In the genomic region with DNA sequence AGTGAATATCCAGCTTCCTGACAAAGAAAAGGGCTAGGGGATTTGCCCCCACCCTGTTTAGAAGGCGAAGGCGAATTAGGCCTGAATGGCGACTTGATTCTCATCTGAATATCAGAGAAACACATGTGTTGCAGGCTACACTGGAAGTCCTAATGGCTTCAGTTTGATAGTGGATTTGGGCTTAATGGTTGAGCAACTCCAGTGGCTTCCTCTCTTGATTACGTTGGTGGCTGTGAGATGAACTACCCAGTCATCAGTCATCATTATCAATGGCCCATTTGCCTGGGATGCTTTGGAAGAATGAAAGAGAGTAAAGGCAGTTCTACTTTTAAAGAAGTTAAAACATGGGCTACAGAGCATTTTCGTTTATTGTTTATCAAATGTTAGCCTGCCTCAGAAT, we compare ENCODE assay signal across 17 cellular contexts.
DNase-seq lines count a peak whose midpoint lies in the region; ATAC-seq and TF ChIP-seq lines count a peak whose summit lies in the region.
"Had no signal": no experiment of that assay in that cellular context is flagged by ENCODE, and none has a peak within 500 bp of the region (broad histone marks: within the 10 kb centered on the region; RNA-seq: fewer than 3 reads in every experiment).

No MANE protein-coding gene starts in this region.

- H3K4me1 ChIP-seq in IMR-90 (ENCODE audit: control insufficient read depth, insufficient read depth, low read length): peaks cover 4% of the 10 kb centered on the region
- peaks cover 33% of the 10 kb centered on the region for H3K4me1 ChIP-seq in psoas muscle
- H3K4me1 ChIP-seq in Karpas-422 (ENCODE audit: low read length): no peaks in the 10 kb centered on the region
- H3K4me1 ChIP-seq: SJCRH30 had no signal

- no peak overlapping the region for H2AK9ac ChIP-seq in IMR-90 (replicated peaks; ENCODE audit: low read depth, low read length, poor library complexity)

- POLR2A ChIA-PET in IMR-90 (lab: Charles Lee; ENCODE audit: unreplicated experiment): no interaction called here

- H3K27me3 ChIP-seq in IMR-90 (ENCODE audit: control insufficient read depth, insufficient read depth, low read length) (no peaks in the 10 kb centered on the region), psoas muscle (ENCODE audit: insufficient read depth in 3 of 3, low read length in 2 of 3) (no peaks in the 10 kb centered on the region), Karpas-422 (ENCODE audit: low read length) (no peaks in the 10 kb centered on the region)
- H3K27me3 ChIP-seq: SJCRH30, tibial nerve had no signal

- no peaks in the 10 kb centered on the region for H3K79me2 ChIP-seq in Karpas-422 (ENCODE audit: low read length)

- H2BK120ac ChIP-seq in IMR-90 (ENCODE audit: low read depth, low read length): no peak overlapping the region; the same call in 1 of the 2 replicates

- WGBS in IMR-90 (ENCODE audit: extremely low coverage in 2 of 2, insufficient read length in 1 of 2), 2 experiments: 90% methylated on average over 4 of the region's 5 CpGs; no CpG with 5 or more reads in 1 of the 2 experiments
- 90 to 93% (median 90%) methylated on average over 5 of the region's 5 CpGs for WGBS in psoas muscle, 3 donors

- H3K9me1 ChIP-seq in IMR-90 (ENCODE audit: insufficient read depth, low read length): peaks cover 10% of the 10 kb centered on the region; the same call in 1 of the 2 replicates

- H4K8ac ChIP-seq in IMR-90 (ENCODE audit: low read depth in 2 of 2, low read length in 2 of 2): no peak overlapping the region; a peak in 1 of 4 replicates

- TF ChIP-seq CTCF in IMR-90 (conservative IDR thresholded peaks at IDR 0.05; ENCODE audit: low read depth, low read length): no peak
- no peak for TF ChIP-seq CTCF in psoas muscle (IDR thresholded peaks at IDR 0.05)
- no peak for TF ChIP-seq CTCF in chondrocyte (IDR thresholded peaks at IDR 0.05)

- no peaks in the 10 kb centered on the region for H3K27me3 Mint-ChIP-seq in activated naive CD8-positive, alpha-beta T cell
- H3K27me3 Mint-ChIP-seq in chondrocyte (ENCODE audit: low read depth): no peaks in the 10 kb centered on the region

- H3K4me3 Mint-ChIP-seq in activated naive CD8-positive, alpha-beta T cell: no peak overlapping the region
- no peak overlapping the region for H3K4me3 Mint-ChIP-seq in chondrocyte (ENCODE audit: unreplicated experiment)

- H3K4me3 ChIP-seq in IMR-90 (ENCODE audit: insufficient read depth, low read depth, low read length) (no peak overlapping the region), psoas muscle (no peak overlapping the region), Karpas-422 (ENCODE audit: low read length) (no peak overlapping the region)
- H3K4me3 ChIP-seq: SJCRH30, tibial nerve had no signal

- peak overlapping the region; percentile 63 for H3K14ac ChIP-seq in IMR-90 (replicated peaks; ENCODE audit: low read depth, low read length)

- no peaks in the 10 kb centered on the region for H4K20me1 ChIP-seq in IMR-90 (ENCODE audit: insufficient read depth, low read length)
- no peaks in the 10 kb centered on the region for H4K20me1 ChIP-seq in Karpas-422 (ENCODE audit: insufficient read depth, low read depth, low read length)

- peaks cover 5% of the 10 kb centered on the region for H3K9me3 Mint-ChIP-seq in activated naive CD8-positive, alpha-beta T cell (ENCODE audit: low read depth)
- peaks cover 3% of the 10 kb centered on the region for H3K9me3 Mint-ChIP-seq in chondrocyte (ENCODE audit: low read depth)
- H3K9me3 Mint-ChIP-seq: HFFc6 had no signal

- H3K4ac ChIP-seq in IMR-90 (ENCODE audit: low read depth, low read length): peak overlapping the region; percentile 11; the same call in 1 of the 2 replicates

- no peak for TF ChIP-seq RAD21 in IMR-90 (IDR thresholded peaks at IDR 0.05; ENCODE audit: low read length)

- H3K27ac Mint-ChIP-seq in activated naive CD8-positive, alpha-beta T cell: peak overlapping the region; percentile 92
- H3K27ac Mint-ChIP-seq in chondrocyte (ENCODE audit: unreplicated experiment): no peak overlapping the region

- CTCF ChIA-PET in IMR-90 (lab: Yijun Ruan, JAX): no interaction called here

- 0 out of 2 replicates have a peak overlapping the region, but pooled peaks have one; percentile 9 for H4K91ac ChIP-seq in IMR-90 (ENCODE audit: insufficient read depth, low read depth, low read length)

- H3K18ac ChIP-seq in IMR-90 (ENCODE audit: low read depth, low read length): peak overlapping the region; percentile 72; the same call in 1 of the 2 replicates

- ATAC-seq in IMR-90 (ENCODE audit: low read depth) (no peak), psoas muscle (no peak)
- ATAC-seq: esophagus mucosa, left ventricle myocardium superior had no signal

- H3K9me2 ChIP-seq in Karpas-422 (replicated peaks; ENCODE audit: insufficient read depth, low read length): no peaks in the 10 kb centered on the region

- dilution Hi-C loops in IMR-90 (cut with HindIII; ENCODE audit: low sequenced_read_pairs, unreplicated experiment): no loop called here

- no peak for TF ChIP-seq POLR2A in IMR-90 (IDR thresholded peaks at IDR 0.05; ENCODE audit: low read depth, low read length)

- H3K4me2 ChIP-seq in IMR-90 (ENCODE audit: low read depth, low read length): no peak overlapping the region
- no peak overlapping the region for H3K4me2 ChIP-seq in Karpas-422 (ENCODE audit: low read depth, low read length, poor library complexity, severe bottlenecking)

- peak overlapping the region; percentile 27 for H2BK20ac ChIP-seq in IMR-90 (ENCODE audit: low read depth, low read length)

- peak overlapping the region; percentile 46; the same call in 1 of the 2 replicates for H4K5ac ChIP-seq in IMR-90 (ENCODE audit: low read depth, low read length)

- H3K23ac ChIP-seq in IMR-90 (ENCODE audit: low read depth, low read length): 0 out of 2 replicates have a peak overlapping the region, but pooled peaks have one; percentile 38

- H2BK5ac ChIP-seq in IMR-90 (ENCODE audit: low read depth, low read length, poor library complexity, severe bottlenecking): no peak overlapping the region

- H3K9me3 ChIP-seq in IMR-90 (ENCODE audit: control insufficient read depth, insufficient read depth, low read length) (no peaks in the 10 kb centered on the region), psoas muscle (no peaks in the 10 kb centered on the region), Karpas-422 (ENCODE audit: low read length) (no peaks in the 10 kb centered on the region)
- H3K9me3 ChIP-seq: SJCRH30, tibial nerve had no signal

- H3K36me3 Mint-ChIP-seq in activated naive CD8-positive, alpha-beta T cell: peaks cover 5% of the 10 kb centered on the region
- H3K36me3 Mint-ChIP-seq in chondrocyte (ENCODE audit: low read depth): no peaks in the 10 kb centered on the region

- H3K9ac ChIP-seq in IMR-90 (ENCODE audit: low read depth, low read length) (no peak overlapping the region), Karpas-422 (ENCODE audit: low read length) (no peak overlapping the region)

- intact Hi-C loops in IMR-90 (cut with micrococcal nuclease): no loop called here
- intact Hi-C loops in psoas muscle (cut with DNase I): no loop called here

- peak overlapping the region; percentile 74 for H2BK15ac ChIP-seq in IMR-90 (ENCODE audit: low read depth, low read length)

- DNase-seq in SKM-1 treated with dmso at 0.1 percent for 144 hours (lab: John Stamatoyannopoulos, UW; ENCODE audit: unreplicated experiment) (peak; percentile 23), SKM-1 (lab: John Stamatoyannopoulos, UW; ENCODE audit: unreplicated experiment) (no peak), IMR-90 (no peak), psoas muscle (no peak), Karpas-422 (no peak), chondrocyte (ENCODE audit: low spot score) (no peak), G401 (ENCODE audit: low spot score) (no peak)
- DNase-seq: DND-41, HFFc6, left ventricle myocardium superior, NCI-H187 treated with DMSO at 0.1 percent for 48 hours, NCI-H446 treated with DMSO at 0.1 percent for 48 hours, SJCRH30, T1000 had no signal

- H3K36me3 ChIP-seq in IMR-90 (ENCODE audit: control insufficient read depth, insufficient read depth, low read length): no peaks in the 10 kb centered on the region
- no peaks in the 10 kb centered on the region for H3K36me3 ChIP-seq in psoas muscle (ENCODE audit: insufficient read depth in 1 of 2, low read depth in 1 of 2)
- no peaks in the 10 kb centered on the region for H3K36me3 ChIP-seq in Karpas-422 (ENCODE audit: insufficient read depth, low read length)
- H3K36me3 ChIP-seq: SJCRH30, tibial nerve had no signal

- 0 out of 4 replicates have a peak, but pooled peaks cover 0 to 4% of the 10 kb centered on the region in 2 experiments for H3K79me1 ChIP-seq in IMR-90 (ENCODE audit: low read depth in 1 of 2, low read length in 2 of 2)

- no peak overlapping the region for H3K56ac ChIP-seq in IMR-90 (ENCODE audit: extremely low read depth, insufficient read depth, low read length)

- BruUV-seq in IMR-90 (replicated peaks; lab: Mats Ljungman, UMichigan): no TSS peak

- H2AK5ac ChIP-seq in IMR-90 (ENCODE audit: low read depth, low read length): peak overlapping the region; percentile 86

- H2AFZ ChIP-seq in IMR-90 (replicated peaks; ENCODE audit: low read length, poor library complexity) (no peak overlapping the region), Karpas-422 (ENCODE audit: low read length) (no peak overlapping the region)

- H3K27ac ChIP-seq in IMR-90 (ENCODE audit: insufficient read depth, low read length) (no peak overlapping the region), psoas muscle (peak overlapping the region; percentile 53), Karpas-422 (ENCODE audit: low read length) (no peak overlapping the region)
- H3K27ac ChIP-seq: SJCRH30 had no signal

- peaks cover 53% of the 10 kb centered on the region for H3K4me1 Mint-ChIP-seq in activated naive CD8-positive, alpha-beta T cell (ENCODE audit: low read depth)
- H3K4me1 Mint-ChIP-seq in chondrocyte (ENCODE audit: low read depth): peaks cover 53% of the 10 kb centered on the region

- in situ Hi-C loops in IMR-90 (cut with MboI; ENCODE audit: low sequenced_read_pairs) (no loop called here), G401 (cut with HindIII; ENCODE audit: low sequenced_read_pairs) (no loop called here)

TF ChIP-seq in IMR-90, 13 proteins besides CTCF, POLR2A, EP300 and RAD21 (continues in another document):
- TF ChIP-seq MAZ (IDR thresholded peaks at IDR 0.05; ENCODE audit: borderline replicate concordance, low read depth, low read length): no peak
- TF ChIP-seq, protein P1, sequence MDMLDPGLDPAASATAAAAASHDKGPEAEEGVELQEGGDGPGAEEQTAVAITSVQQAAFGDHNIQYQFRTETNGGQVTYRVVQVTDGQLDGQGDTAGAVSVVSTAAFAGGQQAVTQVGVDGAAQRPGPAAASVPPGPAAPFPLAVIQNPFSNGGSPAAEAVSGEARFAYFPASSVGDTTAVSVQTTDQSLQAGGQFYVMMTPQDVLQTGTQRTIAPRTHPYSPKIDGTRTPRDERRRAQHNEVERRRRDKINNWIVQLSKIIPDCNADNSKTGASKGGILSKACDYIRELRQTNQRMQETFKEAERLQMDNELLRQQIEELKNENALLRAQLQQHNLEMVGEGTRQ (IDR thresholded peaks at IDR 0.05; ENCODE audit: low read depth, low read length): no peak
- TF ChIP-seq FOS (IDR thresholded peaks at IDR 0.05; ENCODE audit: low read depth, low read length): no peak
- TF ChIP-seq RFX5 (IDR thresholded peaks at IDR 0.05; ENCODE audit: low read depth, low read length): no peak
- no peak for TF ChIP-seq CEBPB (IDR thresholded peaks at IDR 0.05; ENCODE audit: low read depth, low read length)
